ENCODE assay signal across 32 cellular contexts in genomic region chr5:38249812-38250211, GRCh38. TPM values are rescaled to one million over a fixed set of nuclear protein-coding genes. Genes with fewer than 3 reads are reported as not detected.
"Had no signal": no experiment of that assay in that cellular context is flagged by ENCODE, and none has a peak within 500 bp of the region (broad histone marks: within the 10 kb centered on the region; RNA-seq: fewer than 3 reads in every experiment).

No MANE protein-coding gene starts in this region.

- DNase-seq: activated CD4-positive, alpha-beta memory T cell treated with anti-CD3 and anti-CD28 coated beads, Interleukin-2, amount 10 ng/mL, durations not matched to agents 7 days and 5 days; activated CD4-positive, alpha-beta T cell treated with anti-CD3 and anti-CD28 coated beads for 1 hour; activated CD4-positive, alpha-beta T cell treated with anti-CD3 and anti-CD28 coated beads for 4 hours; activated CD4-positive, alpha-beta T cell treated with anti-CD3 and anti-CD28 coated beads, Interleukin-2, amount 10 ng/mL, durations not matched to agents 7 days and 5 days; activated CD4-positive, alpha-beta T cell treated with anti-CD3 and anti-CD28 coated beads, Interleukin-2, amount 50 U/mL, for 4 hours; activated CD8-positive, alpha-beta memory T cell treated with anti-CD3 and anti-CD28 coated beads, Interleukin-2, amount 50 U/mL, for 48 hours; activated gamma-delta T cell; activated naive CD4-positive, alpha-beta T cell; activated naive CD4-positive, alpha-beta T cell treated with anti-CD3 and anti-CD28 coated beads, Interleukin-2, amount 10 ng/mL, durations not matched to agents 7 days and 5 days; activated naive CD8-positive, alpha-beta T cell treated with anti-CD3 and anti-CD28 coated beads, Interleukin-2, amount 10 ng/mL, durations not matched to agents 7 days and 5 days; activated T-cell treated with anti-CD3 and anti-CD28 coated beads for 4 hours; activated T-cell treated with anti-CD3 and anti-CD28 coated beads, Interleukin-2, amount 50 U/mL, for 24 hours; activated T-cell treated with anti-CD3 and anti-CD28 coated beads, Interleukin-2, amount 50 U/mL, for 72 hours; amniotic stem cell; anterior cingulate cortex; brain microvascular endothelial cell; dorsolateral prefrontal cortex; effector memory CD8-positive, alpha-beta T cell; erythroblast; foreskin melanocyte; T-helper 1 cell; T-helper 17 cell; T1000 had no signal

- H3K27ac ChIP-seq: brain microvascular endothelial cell, coronary artery, dorsolateral prefrontal cortex, esophagus muscularis mucosa, gastroesophageal sphincter, VCaP had no signal

- H3K27ac Mint-ChIP-seq: activated CD4-positive, alpha-beta memory T cell treated with anti-CD3 and anti-CD28 coated beads, Interleukin-2, amount 10 ng/mL, durations not matched to agents 7 days and 5 days; activated CD4-positive, alpha-beta T cell treated with anti-CD3 and anti-CD28 coated beads, Interleukin-2, amount 10 ng/mL, durations not matched to agents 7 days and 5 days; activated naive CD4-positive, alpha-beta T cell treated with anti-CD3 and anti-CD28 coated beads, Interleukin-2, amount 10 ng/mL, durations not matched to agents 7 days and 5 days; activated naive CD8-positive, alpha-beta T cell treated with anti-CD3 and anti-CD28 coated beads, Interleukin-2, amount 10 ng/mL, durations not matched to agents 7 days and 5 days; activated T-cell treated with anti-CD3 and anti-CD28 coated beads, Interleukin-2, amount 50 U/mL, for 24 hours; activated T-cell treated with anti-CD3 and anti-CD28 coated beads, Interleukin-2, amount 50 U/mL, for 72 hours; dendritic cell treated with granulocyte-macrophage colony-stimulating factor and Interleukin-4, amounts not matched to agents 40 ng/mL and 50 ng/mL, for 4 days; effector memory CD8-positive, alpha-beta T cell; T-helper 17 cell; T-helper 2 cell treated with Interferon-gamma antibody and Interleukin-4, amounts not matched to agents 5 μg/mL and 100 μg/mL, for 36 hours; WTC11 had no signal

- H3K9me3 Mint-ChIP-seq: activated CD4-positive, alpha-beta memory T cell treated with anti-CD3 and anti-CD28 coated beads, Interleukin-2, amount 10 ng/mL, durations not matched to agents 7 days and 5 days; activated CD4-positive, alpha-beta T cell treated with anti-CD3 and anti-CD28 coated beads, Interleukin-2, amount 10 ng/mL, durations not matched to agents 7 days and 5 days; activated naive CD4-positive, alpha-beta T cell treated with anti-CD3 and anti-CD28 coated beads, Interleukin-2, amount 10 ng/mL, durations not matched to agents 7 days and 5 days; central memory CD8-positive, alpha-beta T cell; dendritic cell treated with granulocyte-macrophage colony-stimulating factor and Interleukin-4, amounts not matched to agents 40 ng/mL and 50 ng/mL, for 4 days; T-helper 2 cell treated with Interferon-gamma antibody and Interleukin-4, amounts not matched to agents 5 μg/mL and 100 μg/mL, for 36 hours had no signal

- H3K27me3 ChIP-seq: brain microvascular endothelial cell had no signal

- H3K4me1 ChIP-seq: esophagus muscularis mucosa, gastroesophageal sphincter had no signal

- H3K36me3 Mint-ChIP-seq: activated naive CD4-positive, alpha-beta T cell treated with anti-CD3 and anti-CD28 coated beads, Interleukin-2, amount 10 ng/mL, durations not matched to agents 7 days and 5 days; activated naive CD8-positive, alpha-beta T cell treated with anti-CD3 and anti-CD28 coated beads, Interleukin-2, amount 10 ng/mL, durations not matched to agents 7 days and 5 days; WTC11 had no signal

- H3K4me3 ChIP-seq: coronary artery, dorsolateral prefrontal cortex, esophagus muscularis mucosa, gastroesophageal sphincter had no signal

- H3K36me3 ChIP-seq: brain microvascular endothelial cell, esophagus muscularis mucosa, gastroesophageal sphincter had no signal

- H3K4me1 Mint-ChIP-seq: activated CD4-positive, alpha-beta memory T cell treated with anti-CD3 and anti-CD28 coated beads, Interleukin-2, amount 10 ng/mL, durations not matched to agents 7 days and 5 days; activated CD4-positive, alpha-beta T cell treated with anti-CD3 and anti-CD28 coated beads, Interleukin-2, amount 10 ng/mL, durations not matched to agents 7 days and 5 days; activated naive CD4-positive, alpha-beta T cell treated with anti-CD3 and anti-CD28 coated beads, Interleukin-2, amount 10 ng/mL, durations not matched to agents 7 days and 5 days; activated naive CD8-positive, alpha-beta T cell treated with anti-CD3 and anti-CD28 coated beads, Interleukin-2, amount 10 ng/mL, durations not matched to agents 7 days and 5 days; central memory CD8-positive, alpha-beta T cell; T-helper 17 cell had no signal

- H3K4me3 Mint-ChIP-seq: activated CD4-positive, alpha-beta memory T cell treated with anti-CD3 and anti-CD28 coated beads, Interleukin-2, amount 10 ng/mL, durations not matched to agents 7 days and 5 days; activated CD4-positive, alpha-beta T cell treated with anti-CD3 and anti-CD28 coated beads, Interleukin-2, amount 10 ng/mL, durations not matched to agents 7 days and 5 days; activated naive CD4-positive, alpha-beta T cell treated with anti-CD3 and anti-CD28 coated beads, Interleukin-2, amount 10 ng/mL, durations not matched to agents 7 days and 5 days; activated naive CD8-positive, alpha-beta T cell treated with anti-CD3 and anti-CD28 coated beads, Interleukin-2, amount 10 ng/mL, durations not matched to agents 7 days and 5 days; activated T-cell treated with anti-CD3 and anti-CD28 coated beads, Interleukin-2, amount 50 U/mL, for 24 hours; activated T-cell treated with anti-CD3 and anti-CD28 coated beads, Interleukin-2, amount 50 U/mL, for 72 hours; central memory CD8-positive, alpha-beta T cell; dendritic cell treated with granulocyte-macrophage colony-stimulating factor and Interleukin-4, amounts not matched to agents 40 ng/mL and 50 ng/mL, for 4 days; effector memory CD8-positive, alpha-beta T cell; T-helper 17 cell; T-helper 2 cell treated with Interferon-gamma antibody and Interleukin-4, amounts not matched to agents 5 μg/mL and 100 μg/mL, for 36 hours; WTC11 had no signal

- H3K9me3 ChIP-seq: esophagus muscularis mucosa, gastroesophageal sphincter had no signal

RNA-seq across cellular contexts. Expression of gene EGFLAM, which starts 8.5 kb away (rescaled TPM):
- total RNA-seq: activated CD4-positive, alpha-beta memory T cell treated with anti-CD3 and anti-CD28 coated beads, Interleukin-2, amount 10 ng/mL, durations not matched to agents 7 days and 5 days; activated CD4-positive, alpha-beta T cell treated with anti-CD3 and anti-CD28 coated beads, Interleukin-2, amount 10 ng/mL, durations not matched to agents 7 days and 5 days; activated naive CD4-positive, alpha-beta T cell treated with anti-CD3 and anti-CD28 coated beads, Interleukin-2, amount 50 U/mL, for 72 hours; activated naive CD8-positive, alpha-beta T cell treated with anti-CD3 and anti-CD28 coated beads, Interleukin-2, amount 10 ng/mL, durations not matched to agents 7 days and 5 days; activated T-cell treated with anti-CD3 and anti-CD28 coated beads, Interleukin-2, amount 50 U/mL, for 72 hours; T-helper 17 cell had no signal
